In the genomic region with DNA sequence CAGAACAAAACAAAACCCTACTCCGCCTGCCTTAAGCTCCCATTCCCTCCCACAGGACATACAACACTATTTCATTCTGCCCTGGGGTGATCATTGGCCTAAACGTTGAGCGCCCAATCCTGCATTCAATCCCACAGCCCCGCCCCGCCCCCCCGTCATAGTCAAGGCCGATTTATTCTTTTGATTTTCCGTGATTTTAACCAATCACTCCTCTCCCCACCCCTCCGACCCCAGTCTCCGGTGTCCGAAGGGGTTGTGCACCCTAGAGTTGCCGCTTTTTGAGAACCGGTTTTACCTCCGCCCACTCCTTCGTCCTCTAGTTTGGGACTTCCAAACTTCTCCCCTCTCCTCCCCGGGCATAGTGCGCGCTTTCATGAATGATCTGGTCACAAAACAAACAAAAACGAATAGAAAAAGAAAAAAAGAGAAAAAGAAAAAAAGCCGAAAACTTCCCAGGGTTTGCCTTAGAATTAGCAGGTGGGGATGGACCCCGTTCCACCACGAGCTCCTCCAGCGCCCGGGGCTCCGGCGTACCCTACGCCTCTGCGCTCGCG, we compare ENCODE assay signal across 1 cellular context.
TF ChIP-seq lines count a peak whose summit lies in the region.

No MANE protein-coding gene starts in this region.

TF ChIP-seq in K562, 482 proteins besides CTCF, POLR2A, EP300 and RAD21 (continued from another document):
- TF ChIP-seq, protein P1, sequence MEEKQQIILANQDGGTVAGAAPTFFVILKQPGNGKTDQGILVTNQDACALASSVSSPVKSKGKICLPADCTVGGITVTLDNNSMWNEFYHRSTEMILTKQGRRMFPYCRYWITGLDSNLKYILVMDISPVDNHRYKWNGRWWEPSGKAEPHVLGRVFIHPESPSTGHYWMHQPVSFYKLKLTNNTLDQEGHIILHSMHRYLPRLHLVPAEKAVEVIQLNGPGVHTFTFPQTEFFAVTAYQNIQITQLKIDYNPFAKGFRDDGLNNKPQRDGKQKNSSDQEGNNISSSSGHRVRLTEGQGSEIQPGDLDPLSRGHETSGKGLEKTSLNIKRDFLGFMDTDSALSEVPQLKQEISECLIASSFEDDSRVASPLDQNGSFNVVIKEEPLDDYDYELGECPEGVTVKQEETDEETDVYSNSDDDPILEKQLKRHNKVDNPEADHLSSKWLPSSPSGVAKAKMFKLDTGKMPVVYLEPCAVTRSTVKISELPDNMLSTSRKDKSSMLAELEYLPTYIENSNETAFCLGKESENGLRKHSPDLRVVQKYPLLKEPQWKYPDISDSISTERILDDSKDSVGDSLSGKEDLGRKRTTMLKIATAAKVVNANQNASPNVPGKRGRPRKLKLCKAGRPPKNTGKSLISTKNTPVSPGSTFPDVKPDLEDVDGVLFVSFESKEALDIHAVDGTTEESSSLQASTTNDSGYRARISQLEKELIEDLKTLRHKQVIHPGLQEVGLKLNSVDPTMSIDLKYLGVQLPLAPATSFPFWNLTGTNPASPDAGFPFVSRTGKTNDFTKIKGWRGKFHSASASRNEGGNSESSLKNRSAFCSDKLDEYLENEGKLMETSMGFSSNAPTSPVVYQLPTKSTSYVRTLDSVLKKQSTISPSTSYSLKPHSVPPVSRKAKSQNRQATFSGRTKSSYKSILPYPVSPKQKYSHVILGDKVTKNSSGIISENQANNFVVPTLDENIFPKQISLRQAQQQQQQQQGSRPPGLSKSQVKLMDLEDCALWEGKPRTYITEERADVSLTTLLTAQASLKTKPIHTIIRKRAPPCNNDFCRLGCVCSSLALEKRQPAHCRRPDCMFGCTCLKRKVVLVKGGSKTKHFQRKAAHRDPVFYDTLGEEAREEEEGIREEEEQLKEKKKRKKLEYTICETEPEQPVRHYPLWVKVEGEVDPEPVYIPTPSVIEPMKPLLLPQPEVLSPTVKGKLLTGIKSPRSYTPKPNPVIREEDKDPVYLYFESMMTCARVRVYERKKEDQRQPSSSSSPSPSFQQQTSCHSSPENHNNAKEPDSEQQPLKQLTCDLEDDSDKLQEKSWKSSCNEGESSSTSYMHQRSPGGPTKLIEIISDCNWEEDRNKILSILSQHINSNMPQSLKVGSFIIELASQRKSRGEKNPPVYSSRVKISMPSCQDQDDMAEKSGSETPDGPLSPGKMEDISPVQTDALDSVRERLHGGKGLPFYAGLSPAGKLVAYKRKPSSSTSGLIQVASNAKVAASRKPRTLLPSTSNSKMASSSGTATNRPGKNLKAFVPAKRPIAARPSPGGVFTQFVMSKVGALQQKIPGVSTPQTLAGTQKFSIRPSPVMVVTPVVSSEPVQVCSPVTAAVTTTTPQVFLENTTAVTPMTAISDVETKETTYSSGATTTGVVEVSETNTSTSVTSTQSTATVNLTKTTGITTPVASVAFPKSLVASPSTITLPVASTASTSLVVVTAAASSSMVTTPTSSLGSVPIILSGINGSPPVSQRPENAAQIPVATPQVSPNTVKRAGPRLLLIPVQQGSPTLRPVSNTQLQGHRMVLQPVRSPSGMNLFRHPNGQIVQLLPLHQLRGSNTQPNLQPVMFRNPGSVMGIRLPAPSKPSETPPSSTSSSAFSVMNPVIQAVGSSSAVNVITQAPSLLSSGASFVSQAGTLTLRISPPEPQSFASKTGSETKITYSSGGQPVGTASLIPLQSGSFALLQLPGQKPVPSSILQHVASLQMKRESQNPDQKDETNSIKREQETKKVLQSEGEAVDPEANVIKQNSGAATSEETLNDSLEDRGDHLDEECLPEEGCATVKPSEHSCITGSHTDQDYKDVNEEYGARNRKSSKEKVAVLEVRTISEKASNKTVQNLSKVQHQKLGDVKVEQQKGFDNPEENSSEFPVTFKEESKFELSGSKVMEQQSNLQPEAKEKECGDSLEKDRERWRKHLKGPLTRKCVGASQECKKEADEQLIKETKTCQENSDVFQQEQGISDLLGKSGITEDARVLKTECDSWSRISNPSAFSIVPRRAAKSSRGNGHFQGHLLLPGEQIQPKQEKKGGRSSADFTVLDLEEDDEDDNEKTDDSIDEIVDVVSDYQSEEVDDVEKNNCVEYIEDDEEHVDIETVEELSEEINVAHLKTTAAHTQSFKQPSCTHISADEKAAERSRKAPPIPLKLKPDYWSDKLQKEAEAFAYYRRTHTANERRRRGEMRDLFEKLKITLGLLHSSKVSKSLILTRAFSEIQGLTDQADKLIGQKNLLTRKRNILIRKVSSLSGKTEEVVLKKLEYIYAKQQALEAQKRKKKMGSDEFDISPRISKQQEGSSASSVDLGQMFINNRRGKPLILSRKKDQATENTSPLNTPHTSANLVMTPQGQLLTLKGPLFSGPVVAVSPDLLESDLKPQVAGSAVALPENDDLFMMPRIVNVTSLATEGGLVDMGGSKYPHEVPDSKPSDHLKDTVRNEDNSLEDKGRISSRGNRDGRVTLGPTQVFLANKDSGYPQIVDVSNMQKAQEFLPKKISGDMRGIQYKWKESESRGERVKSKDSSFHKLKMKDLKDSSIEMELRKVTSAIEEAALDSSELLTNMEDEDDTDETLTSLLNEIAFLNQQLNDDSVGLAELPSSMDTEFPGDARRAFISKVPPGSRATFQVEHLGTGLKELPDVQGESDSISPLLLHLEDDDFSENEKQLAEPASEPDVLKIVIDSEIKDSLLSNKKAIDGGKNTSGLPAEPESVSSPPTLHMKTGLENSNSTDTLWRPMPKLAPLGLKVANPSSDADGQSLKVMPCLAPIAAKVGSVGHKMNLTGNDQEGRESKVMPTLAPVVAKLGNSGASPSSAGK (IDR thresholded peaks at IDR 0.05): peak; percentile 57; the same call in 1 of the 2 replicates
- TF ChIP-seq KDM5B (IDR thresholded peaks at IDR 0.05; ENCODE audit: insufficient replicate concordance, low read depth, low read length) (no peak), MAZ (CRISPR knock-in tag; conservative IDR thresholded peaks at IDR 0.05 in 1 of 2, IDR thresholded peaks at IDR 0.05 in 1 of 2) (no peak), ARID1B (IDR thresholded peaks at IDR 0.05) (no peak), SRSF1 (IDR thresholded peaks at IDR 0.05; ENCODE audit: low read depth, low read length) (no peak), ZC3H4 (CRISPR knock-in tag; IDR thresholded peaks at IDR 0.05; ENCODE audit: borderline replicate concordance) (no peak), KDM1A (IDR thresholded peaks at IDR 0.05) (peak; percentile 82 to 88), SRSF9 (IDR thresholded peaks at IDR 0.05; ENCODE audit: borderline replicate concordance, low read depth, low read length) (no peak), MYC (IDR thresholded peaks at IDR 0.05; ENCODE audit: low read depth, low read length) (no peak), MYC (CRISPR knock-in tag; IDR thresholded peaks at IDR 0.05; ENCODE audit: borderline replicate concordance, low read depth) (0 out of 2 replicates have a peak, but pooled peaks have one; percentile 40), PHF21A (IDR thresholded peaks at IDR 0.05; ENCODE audit: borderline replicate concordance, low read depth) (peak; percentile 55; the same call in 1 of the 2 replicates), KDM4B (IDR thresholded peaks at IDR 0.05; ENCODE audit: borderline replicate concordance in 2 of 2, low read depth in 1 of 2) (no peak), ZNF57 (CRISPR knock-in tag; IDR thresholded peaks at IDR 0.05) (no peak), POU5F1 (IDR thresholded peaks at IDR 0.05; ENCODE audit: borderline replicate concordance, low read depth, low read length, partially characterized antibody) (no peak), PCBP2 (IDR thresholded peaks at IDR 0.05; ENCODE audit: low read depth, low read length, poor library complexity, severe bottlenecking) (no peak), CREBBP (IDR thresholded peaks at IDR 0.05; ENCODE audit: low read depth, low read length) (no peak), HDAC3 (IDR thresholded peaks at IDR 0.05; ENCODE audit: borderline replicate concordance, partially characterized antibody) (peak; percentile 46), ZNF274 (IDR thresholded peaks at IDR 0.05; ENCODE audit: borderline replicate concordance, low read depth, low read length) (no peak), POLR2H (tag; IDR thresholded peaks at IDR 0.05; ENCODE audit: low read depth) (no peak)
- TF ChIP-seq, protein P2, sequence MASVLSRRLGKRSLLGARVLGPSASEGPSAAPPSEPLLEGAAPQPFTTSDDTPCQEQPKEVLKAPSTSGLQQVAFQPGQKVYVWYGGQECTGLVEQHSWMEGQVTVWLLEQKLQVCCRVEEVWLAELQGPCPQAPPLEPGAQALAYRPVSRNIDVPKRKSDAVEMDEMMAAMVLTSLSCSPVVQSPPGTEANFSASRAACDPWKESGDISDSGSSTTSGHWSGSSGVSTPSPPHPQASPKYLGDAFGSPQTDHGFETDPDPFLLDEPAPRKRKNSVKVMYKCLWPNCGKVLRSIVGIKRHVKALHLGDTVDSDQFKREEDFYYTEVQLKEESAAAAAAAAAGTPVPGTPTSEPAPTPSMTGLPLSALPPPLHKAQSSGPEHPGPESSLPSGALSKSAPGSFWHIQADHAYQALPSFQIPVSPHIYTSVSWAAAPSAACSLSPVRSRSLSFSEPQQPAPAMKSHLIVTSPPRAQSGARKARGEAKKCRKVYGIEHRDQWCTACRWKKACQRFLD (CRISPR knock-in tag; IDR thresholded peaks at IDR 0.05): no peak
